12 cellular contexts compared by ENCODE assay signal in the genomic region with DNA sequence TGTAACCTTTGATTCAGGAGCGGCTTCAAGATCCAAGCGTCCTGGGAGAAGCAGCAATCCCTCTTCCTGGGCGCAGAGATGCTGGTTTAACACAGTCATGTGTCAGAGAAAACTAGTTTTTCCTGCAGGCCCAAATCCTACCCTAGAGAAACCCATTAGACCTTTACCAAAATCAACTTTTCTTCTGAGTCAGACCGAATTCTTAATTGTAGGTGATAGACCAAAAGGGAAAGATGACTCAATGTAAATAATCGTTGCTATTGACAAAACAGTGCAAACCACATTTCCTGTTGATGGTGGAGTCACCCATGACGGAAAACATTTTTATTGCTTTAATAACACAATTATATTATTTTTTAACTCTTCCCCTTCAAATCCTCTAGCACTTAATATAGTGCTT. TPM values are rescaled to one million over a fixed set of nuclear protein-coding genes. Genes with fewer than 3 reads are reported as not detected.
DNase-seq lines count a peak whose midpoint lies in the region; ATAC-seq and TF ChIP-seq lines count a peak whose summit lies in the region.
"Had no signal": no experiment of that assay in that cellular context is flagged by ENCODE, and none has a peak within 500 bp of the region (broad histone marks: within the 10 kb centered on the region; RNA-seq: fewer than 3 reads in every experiment).

No MANE protein-coding gene starts in this region.

- H3K9ac ChIP-seq in colonic mucosa (ENCODE audit: low read depth in 2 of 2, low read length in 2 of 2): no peak overlapping the region

- TF ChIP-seq CTCF in cardiac fibroblast (IDR thresholded peaks at IDR 0.05; ENCODE audit: low read depth, low read length) (no peak), colonic mucosa (IDR thresholded peaks at IDR 0.05) (no peak), body of pancreas (IDR thresholded peaks at IDR 0.05) (no peak), left lung (IDR thresholded peaks at IDR 0.05) (no peak)

- H3K4me1 ChIP-seq in colonic mucosa (no peaks in the 10 kb centered on the region), body of pancreas (no peaks in the 10 kb centered on the region), left lung (no peaks in the 10 kb centered on the region)

- H3K4me3 ChIP-seq in cardiac fibroblast (replicated peaks in 1 of 2; ENCODE audit: low read depth in 2 of 2, low read length in 2 of 2) (no peak overlapping the region), colonic mucosa (no peak overlapping the region), body of pancreas (no peak overlapping the region), left lung (no peak overlapping the region)
- H3K4me3 ChIP-seq: HAP-1 had no signal

- no peaks in the 10 kb centered on the region for H3K36me3 ChIP-seq in colonic mucosa
- no peaks in the 10 kb centered on the region for H3K36me3 ChIP-seq in body of pancreas (replicated peaks in 1 of 2; ENCODE audit: insufficient read depth in 1 of 2, low read depth in 2 of 2)
- H3K36me3 ChIP-seq in left lung: no peaks in the 10 kb centered on the region
- H3K36me3 ChIP-seq: HAP-1 had no signal

- WGBS in body of pancreas, 2 donors: 83 to 86% methylated on average over 6 of the region's 6 CpGs

- no peak overlapping the region for H3K27ac ChIP-seq in colonic mucosa
- no peak overlapping the region for H3K27ac ChIP-seq in body of pancreas
- no peak overlapping the region for H3K27ac ChIP-seq in left lung

- peak; percentile 93 for ATAC-seq in GM18520 (IDR thresholded peaks at IDR 0.05; ENCODE audit: unreplicated experiment)
- peak; percentile 90 for ATAC-seq in HG03354 (IDR thresholded peaks at IDR 0.05; ENCODE audit: poor library complexity, severe bottlenecking, unreplicated experiment)
- no peak for ATAC-seq in body of pancreas
- ATAC-seq in left lung: no peak

- intact Hi-C loops in colonic mucosa (cut with DNase I) (no loop called here), body of pancreas (cut with DNase I) (no loop called here), left lung (cut with DNase I) (no loop called here)

- H3K27me3 ChIP-seq in colonic mucosa: no peaks in the 10 kb centered on the region
- H3K27me3 ChIP-seq in body of pancreas: no peaks in the 10 kb centered on the region
- no peaks in the 10 kb centered on the region for H3K27me3 ChIP-seq in left lung

- peak; percentile 40 for DNase-seq in AG08395 (ENCODE audit: low spot score)
- DNase-seq in cardiac fibroblast (ENCODE audit: low read depth in 2 of 2): peak; percentile 26 to 87
- DNase-seq in colonic mucosa: no peak
- DNase-seq in body of pancreas: no peak
- DNase-seq in left lung: no peak
- no peak for DNase-seq in NCI-H187 treated with DMSO at 0.1 percent for 48 hours (lab: John Stamatoyannopoulos, UW)
- DNase-seq: DMS79 treated with DMSO at 0.1 percent for 48 hours; Right ventricle myocardium superior; stimulated activated naive CD4-positive, alpha-beta T cell had no signal

- no peaks in the 10 kb centered on the region for H3K9me3 ChIP-seq in colonic mucosa
- no peaks in the 10 kb centered on the region for H3K9me3 ChIP-seq in body of pancreas
- H3K9me3 ChIP-seq in left lung: peaks cover 0 to 11% of the 10 kb centered on the region in 2 donors
- H3K9me3 ChIP-seq: HAP-1 had no signal

- TF ChIP-seq POLR2A in body of pancreas (IDR thresholded peaks at IDR 0.05): no peak

RNA-seq across cellular contexts. Expression of gene SLC1A1, which starts 40.1 kb away (rescaled TPM):
- total RNA-seq in colonic mucosa (10 to 100 TPM in 1 of 2 donors, 1 to 10 TPM in 1; 9.1 to 25.0 TPM), body of pancreas (1 to 10 TPM; 2.6 to 5.2 TPM), left lung (10 to 100 TPM in 1 of 2 donors, 1 to 10 TPM in 1; 9.9 to 46.6 TPM)

Comparison
In these comparisons a context has a peak if more than half of its experiments do, and no peak if none do; other contexts are left out.
1. DNase-seq: peak in AG08395 (single experiment) and cardiac fibroblast (2 of 2); none in colonic mucosa (single experiment), body of pancreas (0 of 4), left lung (0 of 2) and NCI-H187 treated with DMSO at 0.1 percent for 48 hours (single experiment).
2. ATAC-seq: peak in GM18520 (single experiment) and HG03354 (single experiment); none in body of pancreas (single experiment) and left lung (single experiment).